8 cellular contexts compared by ENCODE assay signal in genomic region chr1:16206547-16207317, GRCh38. TPM values are rescaled to one million over a fixed set of nuclear protein-coding genes. Genes with fewer than 3 reads are reported as not detected.
DNase-seq lines count a peak whose midpoint lies in the region; ATAC-seq, FAIRE-seq and TF ChIP-seq lines count a peak whose summit lies in the region.

No MANE protein-coding gene starts in this region.

- peak overlapping the region; percentile 90 for H3K4me3 Mint-ChIP-seq in T-helper 1 cell treated with Interleukin-12 subunit alpha and Interleukin-12 subunit beta and Interleukin-4 antibody, amounts not matched to agents 30 μg/mL and 1 μg/mL, for 36 hours

- H3K36me3 Mint-ChIP-seq in T-helper 1 cell treated with Interleukin-12 subunit alpha and Interleukin-12 subunit beta and Interleukin-4 antibody, amounts not matched to agents 30 μg/mL and 1 μg/mL, for 36 hours (ENCODE audit: low read depth), result peaks cover 7% of the 10 kb centered on the region

- H3K4me1 ChIP-seq in rectal smooth muscle tissue (ENCODE audit: control insufficient read depth, insufficient read depth, low read length) (peaks cover 4% of the 10 kb centered on the region), aorta (ENCODE audit: control insufficient read depth in 1 of 2, insufficient read depth in 2 of 2, low read length in 2 of 2) (no peaks in the 10 kb centered on the region)

- H3K4me3 ChIP-seq in rectal smooth muscle tissue (ENCODE audit: low read length) (peak overlapping the region; percentile 57), aorta (ENCODE audit: low read length in 2 of 2) (peak overlapping the region in 1 of 2 donors; percentile 8)

- peaks cover under 1% of the 10 kb centered on the region for H3K27me3 Mint-ChIP-seq in T-helper 1 cell treated with Interleukin-12 subunit alpha and Interleukin-12 subunit beta and Interleukin-4 antibody, amounts not matched to agents 30 μg/mL and 1 μg/mL, for 36 hours (ENCODE audit: low read depth)

- intact Hi-C loops in aorta (cut with DNase I), result loop anchor here (5.0 kb wide), 2 partner anchors 36 to 156 kb away; no protein-coding TSS in a partner anchor

- H3K4me1 Mint-ChIP-seq in T-helper 1 cell treated with Interleukin-12 subunit alpha and Interleukin-12 subunit beta and Interleukin-4 antibody, amounts not matched to agents 30 μg/mL and 1 μg/mL, for 36 hours (ENCODE audit: low read depth), result peaks cover 2% of the 10 kb centered on the region

- FAIRE-seq in GM12892 (lab: Jason Lieb, UNC), result peak; percentile 96

- H3K9me3 ChIP-seq in aorta (ENCODE audit: control insufficient read depth, low read length), result no peaks in the 10 kb centered on the region

- H3K27ac ChIP-seq in rectal smooth muscle tissue (ENCODE audit: low read depth, low read length) (peak overlapping the region; percentile 83), aorta (ENCODE audit: low read depth in 1 of 2, low read length in 2 of 2) (peak overlapping the region in 1 of 2 donors; percentile 22)

- no peaks in the 10 kb centered on the region for H3K9me3 Mint-ChIP-seq in T-helper 1 cell treated with Interleukin-12 subunit alpha and Interleukin-12 subunit beta and Interleukin-4 antibody, amounts not matched to agents 30 μg/mL and 1 μg/mL, for 36 hours

- H3K27me3 ChIP-seq in rectal smooth muscle tissue (ENCODE audit: control insufficient read depth, insufficient read depth, low read length) (no peaks in the 10 kb centered on the region), aorta (ENCODE audit: control insufficient read depth in 1 of 2, insufficient read depth in 2 of 2, low read length in 1 of 2) (no peaks in the 10 kb centered on the region)

- DNase-seq in GM12892 (ENCODE audit: insufficient read length) (peak; percentile 77), NCI-H1694 (lab: John Stamatoyannopoulos, UW) (peak; percentile 75), anterior cingulate cortex (lab: John Stamatoyannopoulos, UW) (peak; percentile 16 to 93 (median 86)), hepatic stellate cell (ENCODE audit: low spot score) (peak; percentile 97), aorta (peak; percentile 99)

- ATAC-seq in HG02870 (IDR thresholded peaks at IDR 0.05; ENCODE audit: unreplicated experiment) (peak; percentile 60), aorta (ENCODE audit: low FRiP score) (peak; percentile 94)

- H3K36me3 ChIP-seq in rectal smooth muscle tissue (ENCODE audit: control insufficient read depth, insufficient read depth, low read length) (no peaks in the 10 kb centered on the region), aorta (ENCODE audit: control insufficient read depth in 1 of 2, insufficient read depth in 2 of 2, low read length in 1 of 2) (no peaks in the 10 kb centered on the region)

- WGBS in aorta, 2 donors, result 0 to 1% methylated on average over 59 to 87 of the region's 87 CpGs

- H3K9ac ChIP-seq in rectal smooth muscle tissue (ENCODE audit: low read length), result no peak overlapping the region

- TF ChIP-seq POLR2A in GM12892 (IDR thresholded peaks at IDR 0.05; ENCODE audit: low read depth, low read length), result peak; percentile 63; the same call in 1 of the 2 replicates

- H3K27ac Mint-ChIP-seq in T-helper 1 cell treated with Interleukin-12 subunit alpha and Interleukin-12 subunit beta and Interleukin-4 antibody, amounts not matched to agents 30 μg/mL and 1 μg/mL, for 36 hours, result peak overlapping the region; percentile 95

RNA-seq across cellular contexts. Expression of gene ARHGEF19, which starts 5.7 kb away (rescaled TPM):
- polyA plus RNA-seq in GM12892 (2012; ENCODE audit: missing spikeins), result 0.93 TPM
- total RNA-seq in aorta, result 1 to 10 TPM; 7.1 to 8.6 TPM
- 10 to 100 TPM in 1 of 2 donors, 1 to 10 TPM in 1; 3.3 to 19.7 TPM for polyA plus RNA-seq in aorta

RNA-seq across cellular contexts. Expression of gene CPLANE2, which starts 30.3 kb away (rescaled TPM):
- 1.1 TPM for polyA plus RNA-seq in GM12892 (2012; ENCODE audit: missing spikeins)
- total RNA-seq in aorta, result 1 to 10 TPM; 2.6 to 6.4 TPM
- 1 to 10 TPM; 1.9 to 3.2 TPM for polyA plus RNA-seq in aorta

RNA-seq across cellular contexts. Expression of gene EPHA2, which starts 50.9 kb away (rescaled TPM):
- polyA plus RNA-seq in GM12892 (2012; ENCODE audit: missing spikeins), result not detected
- 10 to 100 TPM; 25.2 to 25.9 TPM for total RNA-seq in aorta
- polyA plus RNA-seq in aorta, result 1 to 10 TPM; 5.4 to 6.3 TPM
